In genomic region chr1:17004466-17005364, GRCh38 we compare ENCODE assay signal across 20 cellular contexts. TPM values are rescaled to one million over a fixed set of nuclear protein-coding genes. Genes with fewer than 3 reads are reported as not detected.
DNase-seq lines count a peak whose midpoint lies in the region; ATAC-seq and TF ChIP-seq lines count a peak whose summit lies in the region.
"Had no signal": no experiment of that assay in that cellular context is flagged by ENCODE, and none has a peak within 500 bp of the region (broad histone marks: within the 10 kb centered on the region; RNA-seq: fewer than 3 reads in every experiment).

No MANE protein-coding gene starts in this region.

- no peak overlapping the region for H3K4me3 Mint-ChIP-seq in WTC11
- H3K4me3 Mint-ChIP-seq: activated CD4-positive, alpha-beta memory T cell treated with anti-CD3 and anti-CD28 coated beads, Interleukin-2, amount 10 ng/mL, durations not matched to agents 7 days and 5 days; activated naive CD8-positive, alpha-beta T cell treated with anti-CD3 and anti-CD28 coated beads, Interleukin-2, amount 50 U/mL, for 24 hours had no signal

- H3K36me3 ChIP-seq in cardiac muscle cell: peaks cover 5% of the 10 kb centered on the region
- peaks cover 40% of the 10 kb centered on the region for H3K36me3 ChIP-seq in right atrium auricular region

- no peak overlapping the region for H3K4me3 ChIP-seq in cardiac muscle cell
- H3K4me3 ChIP-seq in right atrium auricular region: no peak overlapping the region
- H3K4me3 ChIP-seq in fibroblast of villous mesenchyme (ENCODE audit: low read depth, low read length): no peak overlapping the region
- H3K4me3 ChIP-seq: left lung, pancreas had no signal

- CTCF ChIA-PET in WTC11 (lab: Charles Lee): interaction anchor here (0.8 to 1.1 kb wide), 3 partner anchors 18 to 44 kb away, joined by 3 to 4 read pairs (median 4); no protein-coding TSS in a partner anchor

- TF ChIP-seq CTCF in cardiac muscle cell (IDR thresholded peaks at IDR 0.05; ENCODE audit: low read depth, low read length) (peak; percentile 14), right atrium auricular region (IDR thresholded peaks at IDR 0.05) (no peak), WTC11 (IDR thresholded peaks at IDR 0.05) (no peak), fibroblast of villous mesenchyme (IDR thresholded peaks at IDR 0.05; ENCODE audit: insufficient read depth, low read depth, low read length) (peak; percentile 2)

- H3K27ac ChIP-seq in cardiac muscle cell (no peak overlapping the region), right atrium auricular region (no peak overlapping the region)
- H3K27ac ChIP-seq: left lung, pancreas had no signal

- peaks cover 18% of the 10 kb centered on the region for H3K4me1 Mint-ChIP-seq in WTC11

- ATAC-seq in WTC11: peak; percentile 31
- ATAC-seq: activated naive CD8-positive, alpha-beta T cell treated with anti-CD3 and anti-CD28 coated beads, Interleukin-2, amount 50 U/mL, for 24 hours; left lung had no signal

- no peaks in the 10 kb centered on the region for H3K27me3 Mint-ChIP-seq in WTC11 (ENCODE audit: low read depth)
- H3K27me3 Mint-ChIP-seq: activated CD4-positive, alpha-beta memory T cell treated with anti-CD3 and anti-CD28 coated beads, Interleukin-2, amount 10 ng/mL, durations not matched to agents 7 days and 5 days; activated naive CD8-positive, alpha-beta T cell treated with anti-CD3 and anti-CD28 coated beads, Interleukin-2, amount 50 U/mL, for 24 hours had no signal

- H3K9me3 ChIP-seq in cardiac muscle cell (ENCODE audit: low read depth): no peaks in the 10 kb centered on the region
- H3K9me3 ChIP-seq in right atrium auricular region: no peaks in the 10 kb centered on the region
- H3K9me3 ChIP-seq: left lung, pancreas had no signal

- peaks cover 17% of the 10 kb centered on the region for H3K36me3 Mint-ChIP-seq in WTC11

- no peak overlapping the region for H3K27ac Mint-ChIP-seq in WTC11
- H3K27ac Mint-ChIP-seq: activated CD4-positive, alpha-beta memory T cell treated with anti-CD3 and anti-CD28 coated beads, Interleukin-2, amount 10 ng/mL, durations not matched to agents 7 days and 5 days; activated naive CD8-positive, alpha-beta T cell treated with anti-CD3 and anti-CD28 coated beads, Interleukin-2, amount 50 U/mL, for 24 hours had no signal

- DNase-seq in cardiac muscle cell (ENCODE audit: low read depth in 1 of 2, low spot score in 1 of 2): no peak
- DNase-seq in right atrium auricular region (ENCODE audit: low spot score): no peak
- no peak for DNase-seq in WTC11 (ENCODE audit: low spot score)
- no peak for DNase-seq in fibroblast of villous mesenchyme (ENCODE audit: low read depth)
- DNase-seq in NCI-H187 (lab: John Stamatoyannopoulos, UW): no peak
- DNase-seq in stimulated activated CD4-positive, alpha-beta T cell treated with anti-CD3 and anti-CD28 coated beads, Interleukin-4, amount 100 ng/mL, for 24 hours: no peak
- no peak for DNase-seq in NK-92 (lab: John Stamatoyannopoulos, UW; ENCODE audit: unreplicated experiment)
- no peak for DNase-seq in NCI-H1930 (lab: John Stamatoyannopoulos, UW)
- DNase-seq: activated CD4-positive, alpha-beta memory T cell treated with anti-CD3 and anti-CD28 coated beads, Interleukin-2, amount 10 ng/mL, durations not matched to agents 7 days and 5 days; activated naive CD8-positive, alpha-beta T cell treated with anti-CD3 and anti-CD28 coated beads, Interleukin-2, amount 50 U/mL, for 24 hours; COR-L47; GDM1; hippocampal formation; KG1; NCI-H1417; NCI-H446; stimulated activated naive CD4-positive, alpha-beta T cell; trophoblast cell had no signal

- H3K4me1 ChIP-seq in cardiac muscle cell (ENCODE audit: low read depth) (no peaks in the 10 kb centered on the region), right atrium auricular region (peaks cover 0 to 4% of the 10 kb centered on the region in 2 donors)

- H3K27me3 ChIP-seq in cardiac muscle cell (no peaks in the 10 kb centered on the region), right atrium auricular region (no peaks in the 10 kb centered on the region)
- H3K27me3 ChIP-seq: left lung, pancreas had no signal

- H3K9me3 Mint-ChIP-seq in WTC11: no peaks in the 10 kb centered on the region
- H3K9me3 Mint-ChIP-seq: activated CD4-positive, alpha-beta memory T cell treated with anti-CD3 and anti-CD28 coated beads, Interleukin-2, amount 10 ng/mL, durations not matched to agents 7 days and 5 days; activated naive CD8-positive, alpha-beta T cell treated with anti-CD3 and anti-CD28 coated beads, Interleukin-2, amount 50 U/mL, for 24 hours had no signal

- POLR2A ChIA-PET in WTC11 (lab: Charles Lee): no interaction called here

TF ChIP-seq in WTC11, 78 proteins besides CTCF, POLR2A, EP300 and RAD21:
- TF ChIP-seq GTF2I (CRISPR knock-in tag; conservative IDR thresholded peaks at IDR 0.05): peak; percentile 52; the same call in 1 of the 2 replicates
- TF ChIP-seq HMGXB4 (CRISPR knock-in tag; IDR thresholded peaks at IDR 0.05): no peak
- TF ChIP-seq TCF7 (CRISPR knock-in tag; IDR thresholded peaks at IDR 0.05; ENCODE audit: low read depth): no peak
- no peak for TF ChIP-seq ETV6 (CRISPR knock-in tag; IDR thresholded peaks at IDR 0.05)
- TF ChIP-seq ZNF121 (CRISPR knock-in tag; IDR thresholded peaks at IDR 0.05): peak; percentile 73
- TF ChIP-seq ELF4 (CRISPR knock-in tag; IDR thresholded peaks at IDR 0.05; ENCODE audit: low read depth): no peak

RNA-seq across cellular contexts. Expression of gene ATP13A2, which starts 7.0 kb away (rescaled TPM):
- total RNA-seq in cardiac muscle cell: 44.7 and 70.9 TPM in 2 replicates
- polyA plus RNA-seq in cardiac muscle cell: 55.1 and 76.8 TPM in 2 replicates
- total RNA-seq in right atrium auricular region: 10 to 100 TPM; 13.6 to 24.2 TPM
- total RNA-seq in WTC11 (2021): 84.8 to 95.9 TPM (median 93.1 TPM) in 3 replicates
- 40.2 and 42.2 TPM in 2 replicates for total RNA-seq in fibroblast of villous mesenchyme

RNA-seq across cellular contexts. Expression of gene MFAP2, which starts 24.3 kb away (rescaled TPM):
- 51.9 and 79.7 TPM in 2 replicates for total RNA-seq in cardiac muscle cell
- 91.4 and 162 TPM in 2 replicates for polyA plus RNA-seq in cardiac muscle cell
- 1 to 10 TPM; 5.5 to 8.6 TPM for total RNA-seq in right atrium auricular region
- 136 to 144 TPM (median 141 TPM) in 3 replicates for total RNA-seq in WTC11 (2021)
- total RNA-seq in fibroblast of villous mesenchyme: 33.2 and 70.2 TPM in 2 replicates

RNA-seq across cellular contexts. Expression of gene SDHB, which starts 49.1 kb away (rescaled TPM):
- total RNA-seq in cardiac muscle cell (126 and 160 TPM in 2 replicates), right atrium auricular region (100 to 1,000 TPM; 240 to 528 TPM), WTC11 (2021) (81.5 to 90.1 TPM (median 89.5 TPM) in 3 replicates), fibroblast of villous mesenchyme (123 and 129 TPM in 2 replicates)
- 156 and 172 TPM in 2 replicates for polyA plus RNA-seq in cardiac muscle cell

Comparison
In these comparisons a context has a peak if more than half of its experiments do, and no peak if none do; other contexts are left out.
1. CTCF ChIP-seq: peak in cardiac muscle cell (single experiment) and fibroblast of villous mesenchyme (single experiment); none in right atrium auricular region (0 of 2) and WTC11 (single experiment).